Comparison of ENCODE assay signal across 1 cellular context in genomic region chr7:137289101-137289500, GRCh38.
TF ChIP-seq lines count a peak whose summit lies in the region.

No MANE protein-coding gene starts in this region.

TF ChIP-seq in H1, 55 proteins besides CTCF, POLR2A, EP300 and RAD21:
- TF ChIP-seq, protein P1, sequence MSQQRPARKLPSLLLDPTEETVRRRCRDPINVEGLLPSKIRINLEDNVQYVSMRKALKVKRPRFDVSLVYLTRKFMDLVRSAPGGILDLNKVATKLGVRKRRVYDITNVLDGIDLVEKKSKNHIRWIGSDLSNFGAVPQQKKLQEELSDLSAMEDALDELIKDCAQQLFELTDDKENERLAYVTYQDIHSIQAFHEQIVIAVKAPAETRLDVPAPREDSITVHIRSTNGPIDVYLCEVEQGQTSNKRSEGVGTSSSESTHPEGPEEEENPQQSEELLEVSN (IDR thresholded peaks at IDR 0.05): no peak
- TF ChIP-seq, protein P2, sequence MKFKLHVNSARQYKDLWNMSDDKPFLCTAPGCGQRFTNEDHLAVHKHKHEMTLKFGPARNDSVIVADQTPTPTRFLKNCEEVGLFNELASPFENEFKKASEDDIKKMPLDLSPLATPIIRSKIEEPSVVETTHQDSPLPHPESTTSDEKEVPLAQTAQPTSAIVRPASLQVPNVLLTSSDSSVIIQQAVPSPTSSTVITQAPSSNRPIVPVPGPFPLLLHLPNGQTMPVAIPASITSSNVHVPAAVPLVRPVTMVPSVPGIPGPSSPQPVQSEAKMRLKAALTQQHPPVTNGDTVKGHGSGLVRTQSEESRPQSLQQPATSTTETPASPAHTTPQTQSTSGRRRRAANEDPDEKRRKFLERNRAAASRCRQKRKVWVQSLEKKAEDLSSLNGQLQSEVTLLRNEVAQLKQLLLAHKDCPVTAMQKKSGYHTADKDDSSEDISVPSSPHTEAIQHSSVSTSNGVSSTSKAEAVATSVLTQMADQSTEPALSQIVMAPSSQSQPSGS (IDR thresholded peaks at IDR 0.05; ENCODE audit: low read length): no peak
- TF ChIP-seq NRF1 (IDR thresholded peaks at IDR 0.05; ENCODE audit: low read depth, low read length): no peak
- no peak for TF ChIP-seq GABPA (IDR thresholded peaks at IDR 0.05; ENCODE audit: borderline replicate concordance, insufficient read depth, low read length)
TF ChIP-seq in H1: peak in this region for 0.
